Comparison of ENCODE assay signal across 2 cellular contexts in the genomic region with DNA sequence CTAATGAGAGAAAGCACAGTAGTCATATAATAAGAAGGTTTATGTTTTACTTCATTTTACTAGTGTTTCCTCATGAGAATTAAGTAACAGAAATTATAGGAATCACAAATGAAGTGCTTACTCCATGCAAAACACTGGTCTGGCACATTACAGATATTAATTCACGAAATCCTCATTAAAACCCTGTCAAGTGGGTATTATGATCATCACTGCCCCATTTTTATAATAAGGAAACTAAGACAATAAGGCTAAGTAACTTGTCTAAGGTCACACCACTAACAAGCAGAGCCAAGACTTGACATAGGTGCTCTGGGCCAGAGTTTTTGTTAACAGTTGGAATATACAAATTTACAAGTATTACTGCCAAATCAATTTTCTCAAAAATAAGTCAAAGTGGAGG.
TF ChIP-seq lines count a peak whose summit lies in the region.

No MANE protein-coding gene starts in this region.

TF ChIP-seq in GM23338, 12 proteins besides CTCF, POLR2A, EP300 and RAD21 (continued from another document):
- TF ChIP-seq ZNF331 (CRISPR knock-in tag; IDR thresholded peaks at IDR 0.05; ENCODE audit: low read depth) (no peak), JUNB (IDR thresholded peaks at IDR 0.05; ENCODE audit: unreplicated experiment) (no peak), REST (IDR thresholded peaks at IDR 0.05; ENCODE audit: unreplicated experiment) (no peak), NANOG (IDR thresholded peaks at IDR 0.05; ENCODE audit: borderline replicate concordance) (no peak), ZNF462 (CRISPR knock-in tag; IDR thresholded peaks at IDR 0.05) (no peak), ETS1 (IDR thresholded peaks at IDR 0.05) (no peak), EZH2phosphoT487 (IDR thresholded peaks at IDR 0.05; ENCODE audit: unreplicated experiment) (no peak), POLR2AphosphoS5 (IDR thresholded peaks at IDR 0.05; ENCODE audit: low read depth) (no peak), EZH2 (IDR thresholded peaks at IDR 0.05; ENCODE audit: low read depth, unreplicated experiment) (no peak), ZNF114 (CRISPR knock-in tag; IDR thresholded peaks at IDR 0.05) (no peak)
TF ChIP-seq in GM23338: peak in this region for 0.

TF ChIP-seq in K562, 482 proteins besides CTCF, POLR2A, EP300 and RAD21:
- TF ChIP-seq CUX1 (CRISPR knock-in tag; IDR thresholded peaks at IDR 0.05) (no peak), MECOM (CRISPR knock-in tag; IDR thresholded peaks at IDR 0.05) (no peak), RBM34 (IDR thresholded peaks at IDR 0.05; ENCODE audit: borderline replicate concordance, insufficient read depth, low read length) (no peak), GTF2E2 (tag; IDR thresholded peaks at IDR 0.05) (peak; percentile 33; the same call in 1 of the 2 replicates)
